Comparison of ENCODE assay signal across 33 cellular contexts in the genomic region with DNA sequence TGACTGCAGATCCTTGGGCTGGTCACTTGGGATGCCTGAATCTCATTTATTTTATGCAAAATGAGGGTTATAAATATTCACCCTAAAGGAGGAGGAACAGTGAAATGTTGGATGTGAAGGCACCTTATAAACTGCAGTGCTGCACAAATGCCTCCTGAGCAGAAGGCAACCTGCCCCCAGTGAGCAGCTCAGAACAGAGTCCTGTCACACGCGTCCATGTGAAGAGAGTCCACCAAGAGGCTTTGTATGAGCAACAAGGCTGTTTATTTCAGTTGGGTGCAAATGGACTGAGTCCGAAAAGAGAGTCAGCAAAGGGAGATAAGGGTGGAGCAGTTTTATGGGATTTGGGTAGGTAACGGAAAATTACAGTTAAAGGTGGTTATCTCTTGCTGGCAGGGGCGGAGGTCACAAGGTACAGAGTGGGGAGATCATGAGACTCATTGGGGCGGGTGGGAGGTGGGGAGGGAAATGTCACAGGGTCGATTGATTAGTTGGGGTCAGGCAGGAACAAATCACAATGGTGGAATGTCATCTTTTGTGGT.
"Had no signal": no experiment of that assay in that cellular context is flagged by ENCODE, and none has a peak within 500 bp of the region (broad histone marks: within the 10 kb centered on the region; RNA-seq: fewer than 3 reads in every experiment).

No MANE protein-coding gene starts in this region.

- H3K4me1 ChIP-seq: ascending aorta had no signal

- DNase-seq: activated CD4-positive, alpha-beta T cell treated with anti-CD3 and anti-CD28 coated beads, Interleukin-2, amount 10 ng/mL, durations not matched to agents 24 days and 14 days; activated CD4-positive, alpha-beta T cell treated with anti-CD3 and anti-CD28 coated beads, Interleukin-2, amount 50 U/mL, for 4 hours; activated CD8-positive, alpha-beta T cell treated with anti-CD3 and anti-CD28 coated beads for 36 hours; activated effector memory CD4-positive, alpha-beta T cell treated with anti-CD3 and anti-CD28 coated beads, Interleukin-2, amount 50 U/mL, for 16 hours; activated naive CD4-positive, alpha-beta T cell treated with Interleukin-2 at 50 U/mL for 16 hours; activated naive CD8-positive, alpha-beta T cell treated with anti-CD3 and anti-CD28 coated beads, Interleukin-2, amount 10 ng/mL, durations not matched to agents 7 days and 5 days; activated T-cell treated with anti-CD3 and anti-CD28 coated beads, Interleukin-2, amount 50 U/mL, for 1 hour; activated T-cell treated with anti-CD3 and anti-CD28 coated beads, Interleukin-2, amount 50 U/mL, for 72 hours; amygdala; Kasumi-1; KG1; MG63; NCI-H1048; NCI-H1105 treated with DMSO at 0.1 percent for 48 hours; NCI-H1436; NCI-H1694; NCI-H1930; NCI-H2081 treated with DMSO at 0.1 percent for 48 hours; NCI-H226; NCI-H446 treated with DMSO at 0.1 percent for 48 hours; NCI-H524 treated with DMSO at 0.1 percent for 48 hours; PC-9; Right ventricle myocardium superior; SW 1271; T-helper 1 cell; T-helper 2 cell; T1000 had no signal

- H3K4me3 ChIP-seq: ascending aorta, cardiac muscle cell, MG63, PC-9 had no signal

- H3K9me3 ChIP-seq: ascending aorta, MG63 had no signal

- H2AFZ ChIP-seq: PC-9 had no signal

- H3K36me3 ChIP-seq: ascending aorta, cardiac muscle cell, MG63 had no signal

- ATAC-seq: activated CD8-positive, alpha-beta T cell treated with anti-CD3 and anti-CD28 coated beads for 36 hours; activated T-cell treated with anti-CD3 and anti-CD28 coated beads, Interleukin-2, amount 50 U/mL, for 72 hours; activated T-helper 17 cell treated with anti-CD3 and anti-CD28 coated beads, Interleukin-2, amount 50 U/mL, for 72 hours had no signal

- FAIRE-seq: RCC 7860, TTC549 had no signal

- H3K4me2 ChIP-seq: PC-9 had no signal

- H3K27me3 ChIP-seq: ascending aorta, cardiac muscle cell, MG63 had no signal

- H3K27ac ChIP-seq: ascending aorta, cardiac muscle cell, RWPE1 had no signal
